1 cellular context compared by ENCODE assay signal in genomic region chr7:5582532-5582935, GRCh38.
TF ChIP-seq lines count a peak whose summit lies in the region.

No MANE protein-coding gene starts in this region.

TF ChIP-seq in endothelial cell of umbilical vein, 7 proteins besides CTCF, POLR2A, EP300 and RAD21:
- TF ChIP-seq MYC (IDR thresholded peaks at IDR 0.05; ENCODE audit: low read depth, low read length) (no peak), POLR2AphosphoS5 (IDR thresholded peaks at IDR 0.05; ENCODE audit: insufficient read depth, low read depth, low read length) (no peak), FOS (IDR thresholded peaks at IDR 0.05; ENCODE audit: borderline replicate concordance, insufficient read depth, low read length) (no peak), GATA2 (IDR thresholded peaks at IDR 0.05; ENCODE audit: insufficient read depth, insufficient read length, low read depth, low read length) (no peak), MAX (IDR thresholded peaks at IDR 0.05; ENCODE audit: insufficient read depth, insufficient read length) (no peak), JUN (IDR thresholded peaks at IDR 0.05; ENCODE audit: borderline replicate concordance, insufficient read depth, insufficient read length, low read depth) (no peak), EZH2 (IDR thresholded peaks at IDR 0.05; ENCODE audit: borderline replicate concordance, low read depth, low read length, severe bottlenecking) (no peak)
